In the genomic region with DNA sequence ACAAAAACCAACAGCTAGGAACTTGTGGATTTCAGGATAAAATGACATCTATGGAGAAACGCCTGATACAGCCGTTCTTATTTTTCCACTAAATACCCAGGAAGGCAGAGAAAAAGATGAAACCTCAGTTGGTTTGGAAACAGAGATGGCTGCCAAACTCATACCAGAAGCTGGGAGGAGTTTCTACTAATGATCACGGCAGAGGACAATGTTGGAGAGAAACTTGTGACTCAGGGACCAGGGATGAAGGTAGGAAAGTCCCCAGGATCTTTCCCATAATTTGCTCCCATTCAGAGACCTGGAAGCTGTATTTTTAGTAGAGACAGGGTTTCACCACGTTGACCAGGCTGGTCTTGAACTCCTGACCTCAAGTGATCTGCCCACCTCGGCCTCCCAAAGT, we compare ENCODE assay signal across 18 cellular contexts.
"Had no signal": no experiment of that assay in that cellular context is flagged by ENCODE, and none has a peak within 500 bp of the region (broad histone marks: within the 10 kb centered on the region; RNA-seq: fewer than 3 reads in every experiment).

No MANE protein-coding gene starts in this region.

- DNase-seq: activated CD4-positive, alpha-beta T cell treated with anti-CD3 and anti-CD28 coated beads for 1 hour; activated effector memory CD4-positive, alpha-beta T cell treated with anti-CD3 and anti-CD28 coated beads, Interleukin-2, amount 50 U/mL, for 16 hours; activated T-cell treated with anti-CD3 and anti-CD28 coated beads, Interleukin-2, amount 50 U/mL, for 72 hours; adrenal gland; dermis blood vessel endothelial cell; effector memory CD8-positive, alpha-beta T cell; foreskin melanocyte; right cardiac atrium; stimulated activated CD4-positive, alpha-beta T cell treated with anti-CD3 and anti-CD28 coated beads, Interleukin-2, amount 100 ng/mL, for 24 hours; stimulated activated naive CD8-positive, alpha-beta T cell treated with anti-CD3 and anti-CD28 coated beads, Interleukin-15, Interleukin-2, amounts not matched to agents 100 U/mL and 50 U/mL, for 24 hours; trophoblast cell; WERI-Rb-1 had no signal

- H3K36me3 ChIP-seq: adrenal gland, neural progenitor cell, prostate gland, suprapubic skin, vagina, WERI-Rb-1 had no signal

- ATAC-seq: activated T-cell treated with anti-CD3 and anti-CD28 coated beads, Interleukin-2, amount 50 U/mL, for 72 hours; effector memory CD8-positive, alpha-beta T cell; left lobe of liver; right cardiac atrium; stimulated activated naive CD8-positive, alpha-beta T cell treated with anti-CD3 and anti-CD28 coated beads, Interleukin-15, Interleukin-2, amounts not matched to agents 100 U/mL and 50 U/mL, for 24 hours had no signal

- H3K9ac ChIP-seq: neural progenitor cell had no signal

- H3K4me2 ChIP-seq: neural progenitor cell had no signal

- H3K27ac ChIP-seq: adrenal gland, epithelial cell of prostate, neural progenitor cell, prostate gland, suprapubic skin, vagina, WERI-Rb-1 had no signal

- H3K4me3 ChIP-seq: adrenal gland, neural progenitor cell, prostate gland, suprapubic skin, vagina had no signal

- H3K4me1 ChIP-seq: adrenal gland, prostate gland, vagina had no signal

- H3K9me3 ChIP-seq: prostate gland, suprapubic skin, vagina had no signal

- H3K27me3 ChIP-seq: adrenal gland, neural progenitor cell, suprapubic skin, vagina had no signal
